Comparison of ENCODE assay signal across 11 cellular contexts in genomic region chr11:128424867-128425285, GRCh38.
DNase-seq lines count a peak whose midpoint lies in the region; ATAC-seq and TF ChIP-seq lines count a peak whose summit lies in the region.
"Had no signal": no experiment of that assay in that cellular context is flagged by ENCODE, and none has a peak within 500 bp of the region (broad histone marks: within the 10 kb centered on the region; RNA-seq: fewer than 3 reads in every experiment).

No MANE protein-coding gene starts in this region.

- H3K27me3 Mint-ChIP-seq in activated naive CD8-positive, alpha-beta T cell treated with anti-CD3 and anti-CD28 coated beads, Interleukin-2, amount 50 U/mL, for 24 hours, result peaks cover 3% of the 10 kb centered on the region

- H3K36me3 ChIP-seq in gastrocnemius medialis, result no peaks in the 10 kb centered on the region

- peak overlapping the region; percentile 47 to 72 (median 55) for H3K27ac ChIP-seq in gastrocnemius medialis
- H3K27ac ChIP-seq: epithelial cell of prostate had no signal

- peaks cover 29 to 30% of the 10 kb centered on the region in 2 donors for H3K4me1 ChIP-seq in gastrocnemius medialis

- peak overlapping the region; percentile 62 for H3K27ac Mint-ChIP-seq in activated naive CD8-positive, alpha-beta T cell treated with anti-CD3 and anti-CD28 coated beads, Interleukin-2, amount 50 U/mL, for 24 hours

- DNase-seq in GM04504 (ENCODE audit: low read depth) (peak; percentile 26), left colon (peak; percentile 87 to 90), gastrocnemius medialis (peak in 1 of 2 donors; percentile 19), NCI-H82 (lab: John Stamatoyannopoulos, UW) (no peak)
- DNase-seq in activated naive CD8-positive, alpha-beta T cell treated with anti-CD3 and anti-CD28 coated beads, Interleukin-2, amount 50 U/mL, for 24 hours, result no peak
- DNase-seq in activated CD4-positive, CD25-positive, alpha-beta regulatory T cell treated with anti-CD3 and anti-CD28 coated beads, Interleukin-2, amount 50 U/mL, for 72 hours, result no peak
- DNase-seq: NCI-H187; stimulated activated CD8-positive, alpha-beta memory T cell treated with anti-CD3 and anti-CD28 coated beads, Interleukin-4, amount 100 ng/mL, for 48 hours had no signal

- intact Hi-C loops in left colon (cut with DNase I, micrococcal nuclease) (no loop called here), gastrocnemius medialis (cut with DNase I; ENCODE audit: low total_unique reads) (no loop called here)

- H3K4me3 ChIP-seq in gastrocnemius medialis, result no peak overlapping the region

- no peak for TF ChIP-seq POLR2A in gastrocnemius medialis (IDR thresholded peaks at IDR 0.05)

- in situ Hi-C loops in gastrocnemius medialis (cut with MboI; ENCODE audit: low sequenced_read_pairs in 4 of 4), result no loop called here

- peaks cover 3% of the 10 kb centered on the region for H3K36me3 Mint-ChIP-seq in activated naive CD8-positive, alpha-beta T cell treated with anti-CD3 and anti-CD28 coated beads, Interleukin-2, amount 50 U/mL, for 24 hours (ENCODE audit: low read depth)

- H3K9me3 ChIP-seq in gastrocnemius medialis, result no peaks in the 10 kb centered on the region

- peaks cover 74% of the 10 kb centered on the region for H3K4me1 Mint-ChIP-seq in activated naive CD8-positive, alpha-beta T cell treated with anti-CD3 and anti-CD28 coated beads, Interleukin-2, amount 50 U/mL, for 24 hours

- H3K9me3 Mint-ChIP-seq in activated naive CD8-positive, alpha-beta T cell treated with anti-CD3 and anti-CD28 coated beads, Interleukin-2, amount 50 U/mL, for 24 hours, result peaks cover 4% of the 10 kb centered on the region

- H3K4me3 Mint-ChIP-seq in activated naive CD8-positive, alpha-beta T cell treated with anti-CD3 and anti-CD28 coated beads, Interleukin-2, amount 50 U/mL, for 24 hours, result no peak overlapping the region

- no peak for ATAC-seq in activated naive CD8-positive, alpha-beta T cell treated with anti-CD3 and anti-CD28 coated beads, Interleukin-2, amount 50 U/mL, for 24 hours
- ATAC-seq in left colon, result peak; percentile 96
- peak; percentile 26 to 28 for ATAC-seq in gastrocnemius medialis
- no peak for ATAC-seq in HG02970 (IDR thresholded peaks at IDR 0.05; ENCODE audit: low FRiP score, unreplicated experiment)
- ATAC-seq in GM18861 (IDR thresholded peaks at IDR 0.05; ENCODE audit: unreplicated experiment), result no peak

- no peaks in the 10 kb centered on the region for H3K27me3 ChIP-seq in gastrocnemius medialis

- no peak for TF ChIP-seq CTCF in gastrocnemius medialis (IDR thresholded peaks at IDR 0.05 in 4 of 5, conservative IDR thresholded peaks at IDR 0.05 in 1 of 5)

Comparison
In these comparisons a context has a peak if more than half of its experiments do, and no peak if none do; other contexts are left out.
1. DNase-seq: peak in GM04504 (single experiment) and left colon (2 of 2); none in activated naive CD8-positive, alpha-beta T cell treated with anti-CD3 and anti-CD28 coated beads, Interleukin-2, amount 50 U/mL, for 24 hours (single experiment), NCI-H82 (single experiment) and activated CD4-positive, CD25-positive, alpha-beta regulatory T cell treated with anti-CD3 and anti-CD28 coated beads, Interleukin-2, amount 50 U/mL, for 72 hours (single experiment).
2. ATAC-seq: peak in left colon (single experiment) and gastrocnemius medialis (2 of 2); none in activated naive CD8-positive, alpha-beta T cell treated with anti-CD3 and anti-CD28 coated beads, Interleukin-2, amount 50 U/mL, for 24 hours (single experiment), HG02970 (single experiment) and GM18861 (single experiment).